In genomic region chr22:42271191-42271813, GRCh38 we compare ENCODE assay signal across 9 cellular contexts. TPM values are rescaled to one million over a fixed set of nuclear protein-coding genes. Genes with fewer than 3 reads are reported as not detected.
DNase-seq lines count a peak whose midpoint lies in the region; ATAC-seq and TF ChIP-seq lines count a peak whose summit lies in the region.
"Had no signal": no experiment of that assay in that cellular context is flagged by ENCODE, and none has a peak within 500 bp of the region (broad histone marks: within the 10 kb centered on the region; RNA-seq: fewer than 3 reads in every experiment).

No MANE protein-coding gene starts in this region.

- H3K79me2 ChIP-seq in ACC112 (ENCODE audit: control insufficient read depth, insufficient read depth, low read length, unreplicated experiment) = peaks cover 34% of the 10 kb centered on the region
- peaks cover 50% of the 10 kb centered on the region for H3K79me2 ChIP-seq in mammary epithelial cell (ENCODE audit: insufficient read depth, low read length)

- H3K27ac ChIP-seq in ACC112 (ENCODE audit: low read depth, low read length) (no peak overlapping the region), HUES48 (ENCODE audit: low read depth, low read length) (no peak overlapping the region), mammary epithelial cell (ENCODE audit: insufficient read depth, low read depth, low read length) (no peak overlapping the region)
- H3K27ac ChIP-seq in naive thymus-derived CD4-positive, alpha-beta T cell (ENCODE audit: low read depth, low read length) = peak overlapping the region; percentile 65

- intact Hi-C loops in mammary epithelial cell (cut with micrococcal nuclease) = loop anchor here (2.0 kb wide), 1 partner anchor 103 kb away; no protein-coding TSS in a partner anchor
- intact Hi-C loops in naive thymus-derived CD4-positive, alpha-beta T cell (cut with micrococcal nuclease) = no loop called here

- H3K27me3 Mint-ChIP-seq in naive thymus-derived CD4-positive, alpha-beta T cell = no peaks in the 10 kb centered on the region

- CTCF ChIA-PET in mammary epithelial cell (lab: Charles Lee; ENCODE audit: low non-redundant PET) = no interaction called here
- CTCF ChIA-PET in naive thymus-derived CD4-positive, alpha-beta T cell (lab: Charles Lee) = interaction anchor here (1.0 kb wide), 1 partner anchor 41 kb away, joined by 3 read pairs; no protein-coding TSS in a partner anchor

- H3K36me3 ChIP-seq in ACC112 (ENCODE audit: insufficient read depth, low read length) (no peaks in the 10 kb centered on the region), HUES48 (ENCODE audit: control insufficient read depth, insufficient read depth, low read length) (no peaks in the 10 kb centered on the region), mammary epithelial cell (ENCODE audit: insufficient read depth, low read length) (no peaks in the 10 kb centered on the region)
- peaks cover 0 to 4% (median 0%) of the 10 kb centered on the region in 3 experiments for H3K36me3 ChIP-seq in naive thymus-derived CD4-positive, alpha-beta T cell (ENCODE audit: control insufficient read depth in 2 of 3, insufficient read depth in 3 of 3, low read length in 3 of 3)
- H3K36me3 ChIP-seq: adrenal gland had no signal

- H3K4me3 ChIP-seq in ACC112 (ENCODE audit: low read depth, low read length) = peak overlapping the region; percentile 71
- H3K4me3 ChIP-seq in HUES48 (ENCODE audit: low read depth, low read length) = peak overlapping the region; percentile 73; the same call in 1 of the 2 replicates
- peak overlapping the region; percentile 43 to 56 (median 49) for H3K4me3 ChIP-seq in mammary epithelial cell (replicated peaks in 1 of 3; ENCODE audit: insufficient read depth in 1 of 3, low read depth in 2 of 3, low read length in 3 of 3)
- H3K4me3 ChIP-seq in naive thymus-derived CD4-positive, alpha-beta T cell (ENCODE audit: low read length) = peak overlapping the region; percentile 47

- peaks cover 24 to 43% (median 32%) of the 10 kb centered on the region in 7 donors for H3K4me1 Mint-ChIP-seq in naive thymus-derived CD4-positive, alpha-beta T cell

- no peaks in the 10 kb centered on the region for H3K36me3 Mint-ChIP-seq in naive thymus-derived CD4-positive, alpha-beta T cell

- dilution Hi-C loops in mammary epithelial cell (cut with HindIII; ENCODE audit: low sequenced_read_pairs) = no loop called here

- no peaks in the 10 kb centered on the region for H3K9me3 Mint-ChIP-seq in naive thymus-derived CD4-positive, alpha-beta T cell

- no peak for TF ChIP-seq CTCF in mammary epithelial cell (conservative IDR thresholded peaks at IDR 0.05 in 1 of 2, IDR thresholded peaks at IDR 0.05 in 1 of 2; ENCODE audit: extremely low read depth in 1 of 2, insufficient read depth in 1 of 2, low read depth in 1 of 2, low read length in 2 of 2)

- H3K27me3 ChIP-seq in ACC112 (ENCODE audit: insufficient read depth, low read length) (no peaks in the 10 kb centered on the region), HUES48 (ENCODE audit: control insufficient read depth, insufficient read depth, low read length) (no peaks in the 10 kb centered on the region), mammary epithelial cell (ENCODE audit: insufficient read depth, low read length) (no peaks in the 10 kb centered on the region)
- no peaks in the 10 kb centered on the region for H3K27me3 ChIP-seq in naive thymus-derived CD4-positive, alpha-beta T cell (ENCODE audit: control insufficient read depth in 2 of 2, insufficient read depth in 2 of 2, low read length in 2 of 2)
- H3K27me3 ChIP-seq: adrenal gland had no signal

- peak overlapping the region in 7 of 9 donors; percentile 28 to 84 (median 74) for H3K27ac Mint-ChIP-seq in naive thymus-derived CD4-positive, alpha-beta T cell

- H3K9ac ChIP-seq in HUES48 (ENCODE audit: low read depth, low read length) (no peak overlapping the region), mammary epithelial cell (ENCODE audit: insufficient read depth, low read length) (no peak overlapping the region)

- POLR2A ChIA-PET in naive thymus-derived CD4-positive, alpha-beta T cell (lab: Charles Lee) = interaction anchor here (0.9 to 1.1 kb wide), 3 partner anchors 8 to 343 kb away, joined by 3 to 5 read pairs (median 3); no protein-coding TSS in a partner anchor

- in situ Hi-C loops in mammary epithelial cell (cut with MboI; ENCODE audit: low sequenced_read_pairs in 2 of 2) = no loop called here

- WGBS in mammary epithelial cell (ENCODE audit: low coverage, missing lambda C conversion rate) = 89% methylated on average over 17 of the region's 20 CpGs

- H4K20me1 ChIP-seq in mammary epithelial cell (ENCODE audit: insufficient read depth, low read length) = no peaks in the 10 kb centered on the region

- H3K9me3 ChIP-seq in HUES48 (ENCODE audit: control insufficient read depth, insufficient read depth, low read length) (no peaks in the 10 kb centered on the region), mammary epithelial cell (replicated peaks; ENCODE audit: insufficient read depth, low read length) (no peaks in the 10 kb centered on the region)
- no peaks in the 10 kb centered on the region for H3K9me3 ChIP-seq in naive thymus-derived CD4-positive, alpha-beta T cell (ENCODE audit: control insufficient read depth in 2 of 3, low read length in 3 of 3)
- H3K9me3 ChIP-seq: adrenal gland had no signal

- H3K4me3 Mint-ChIP-seq in naive thymus-derived CD4-positive, alpha-beta T cell = peak overlapping the region; percentile 58 to 95 (median 80)

- BruUV-seq in mammary epithelial cell (replicated peaks; lab: Mats Ljungman, UMichigan) = no TSS peak

- ATAC-seq in naive thymus-derived CD4-positive, alpha-beta T cell = no peak

- TF ChIP-seq POLR2A in erythroblast (IDR thresholded peaks at IDR 0.05; ENCODE audit: low read length) = no peak

- H3K4me1 ChIP-seq in ACC112 (ENCODE audit: control insufficient read depth, insufficient read depth, low read length, unreplicated experiment) = peaks cover 4% of the 10 kb centered on the region
- H3K4me1 ChIP-seq in HUES48 (ENCODE audit: control insufficient read depth, insufficient read depth, low read length) = peaks cover 37% of the 10 kb centered on the region
- H3K4me1 ChIP-seq in mammary epithelial cell (ENCODE audit: insufficient read depth, low read length) = peaks cover 16% of the 10 kb centered on the region
- H3K4me1 ChIP-seq in naive thymus-derived CD4-positive, alpha-beta T cell (ENCODE audit: control insufficient read depth in 2 of 2, insufficient read depth in 2 of 2, low read length in 2 of 2) = peaks cover 14 to 17% of the 10 kb centered on the region in 2 donors

- H3K4me2 ChIP-seq in mammary epithelial cell (ENCODE audit: insufficient read depth, low read depth, low read length) = peak overlapping the region; percentile 87

- DNase-seq in mammary epithelial cell = no peak
- no peak for DNase-seq in naive thymus-derived CD4-positive, alpha-beta T cell
- no peak for DNase-seq in middle frontal gyrus (ENCODE audit: extremely low spot score, low spot score)
- no peak for DNase-seq in stimulated activated naive CD4-positive, alpha-beta T cell treated with Interleukin-2 at 50 U/mL for 16 hours (lab: John Stamatoyannopoulos, UW)
- DNase-seq in erythroblast (lab: John Stamatoyannopoulos, UW) = no peak
- no peak for DNase-seq in HuH-7.5 (ENCODE audit: low spot score)

- H2AFZ ChIP-seq in ACC112 (ENCODE audit: low read length, unreplicated experiment) (no peak overlapping the region), mammary epithelial cell (ENCODE audit: low read depth, low read length) (peak overlapping the region; percentile 74)

RNA-seq across cellular contexts. Expression of gene TCF20, which starts 0.8 kb away (rescaled TPM):
- 10 to 100 TPM; 49.2 to 62.5 TPM for total RNA-seq in mammary epithelial cell
- polyA plus RNA-seq in mammary epithelial cell = 26.0 TPM
- polyA minus RNA-seq in mammary epithelial cell = 64.9 TPM
- total RNA-seq in naive thymus-derived CD4-positive, alpha-beta T cell = 10 to 100 TPM; 63.6 to 97.2 (median 78.1) TPM
- polyA plus RNA-seq in naive thymus-derived CD4-positive, alpha-beta T cell = 1 to 10 TPM; 3.3 to 3.8 TPM
